8 cellular contexts compared by ENCODE assay signal in the genomic region with DNA sequence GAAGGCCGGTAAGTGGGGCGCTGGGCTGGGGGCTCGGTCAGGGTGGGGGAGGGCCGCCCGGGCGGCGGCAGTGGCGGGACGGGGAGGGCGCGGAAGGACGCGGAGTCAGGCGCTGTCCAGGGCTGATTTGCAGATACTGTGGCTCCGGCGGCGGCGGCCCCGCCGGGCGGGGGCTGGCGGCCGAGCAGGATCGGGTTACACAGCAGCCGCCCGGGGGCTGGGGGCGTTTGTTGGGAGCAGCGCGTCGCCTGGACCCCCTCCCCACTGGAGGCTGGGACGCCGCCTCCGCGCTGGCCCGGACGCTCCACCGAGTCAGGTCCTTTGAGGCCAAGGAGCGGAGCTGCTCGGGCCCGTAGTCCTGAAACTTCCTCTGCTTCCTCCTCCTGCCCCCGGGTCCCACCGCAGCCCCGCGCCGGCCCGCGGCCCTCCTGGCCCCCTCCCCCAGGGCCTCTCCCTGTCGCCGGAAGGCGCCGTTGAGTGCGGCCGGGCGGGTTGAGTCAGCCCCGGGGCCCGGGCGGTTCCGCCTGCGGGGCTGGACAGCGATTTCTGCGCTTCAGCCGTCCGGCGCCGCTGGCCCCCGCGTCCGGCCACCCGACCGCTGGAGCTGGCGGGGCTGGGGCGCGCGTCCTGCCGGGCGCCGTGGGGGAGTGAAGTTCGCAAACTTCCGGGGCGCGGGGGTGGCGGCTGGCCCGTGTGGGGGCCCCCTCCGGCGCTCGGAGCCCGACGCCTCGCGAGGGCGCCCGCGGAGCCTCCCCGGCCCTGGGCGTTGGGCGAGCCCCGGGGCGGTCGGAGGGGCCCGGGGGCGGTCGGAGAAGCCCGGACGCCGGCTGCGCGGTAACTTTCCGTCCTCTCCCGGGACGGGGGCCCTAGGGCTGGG. TPM values are rescaled to one million over a fixed set of nuclear protein-coding genes. Genes with fewer than 3 reads are reported as not detected.
A peak's percentile ranks its signal among the peaks of the same experiment; 100 is the strongest.
DNase-seq lines count a peak whose midpoint lies in the region; ATAC-seq, FAIRE-seq and TF ChIP-seq lines count a peak whose summit lies in the region.

No MANE protein-coding gene starts in this region.

- peak overlapping the region; percentile 7; the same call in 1 of the 2 replicates for H3K18ac ChIP-seq in IMR-90 (ENCODE audit: low read depth, low read length)

- peaks cover 9% of the 10 kb centered on the region for H3F3A ChIP-seq in DOHH2 (ENCODE audit: control insufficient read depth, insufficient read depth)

- H3K79me2 ChIP-seq in DOHH2 (ENCODE audit: control insufficient read depth, low read length) (peaks cover 49% of the 10 kb centered on the region), keratinocyte (ENCODE audit: control insufficient read depth, insufficient read depth, low read length) (peaks cover 45% of the 10 kb centered on the region)

- H3K9ac ChIP-seq in IMR-90 (ENCODE audit: low read depth, low read length) (peak overlapping the region; percentile 82), keratinocyte (ENCODE audit: control insufficient read depth, extremely low read depth, insufficient read depth, low read length) (peak overlapping the region; percentile 87)

- H2BK5ac ChIP-seq in IMR-90 (ENCODE audit: low read depth, low read length, poor library complexity, severe bottlenecking): peak overlapping the region; percentile 77

- CTCF ChIA-PET in IMR-90 (lab: Yijun Ruan, JAX): no interaction called here

- H2BK15ac ChIP-seq in IMR-90 (ENCODE audit: low read depth, low read length): no peak overlapping the region

- peak overlapping the region; percentile 18 to 68; a peak in 2 of 4 replicates for H4K8ac ChIP-seq in IMR-90 (ENCODE audit: low read depth in 2 of 2, low read length in 2 of 2)

- peak overlapping the region; percentile 48; the same call in 1 of the 2 replicates for H4K91ac ChIP-seq in IMR-90 (ENCODE audit: insufficient read depth, low read depth, low read length)

- no peak for FAIRE-seq in bronchial epithelial cell (lab: Jason Lieb, UNC)
- FAIRE-seq in keratinocyte (lab: Jason Lieb, UNC): no peak

- no peaks in the 10 kb centered on the region for H3K9me3 ChIP-seq in DOHH2 (ENCODE audit: control insufficient read depth, insufficient read depth, low read length)
- H3K9me3 ChIP-seq in IMR-90 (ENCODE audit: control insufficient read depth, insufficient read depth, low read length): no peaks in the 10 kb centered on the region
- H3K9me3 ChIP-seq in keratinocyte (ENCODE audit: control insufficient read depth, low read depth, low read length): no peaks in the 10 kb centered on the region

- TF ChIP-seq POLR2A in IMR-90 (IDR thresholded peaks at IDR 0.05; ENCODE audit: low read depth, low read length): peak; percentile 24; the same call in 1 of the 2 replicates

- H3K27me3 ChIP-seq in DOHH2 (ENCODE audit: control insufficient read depth, low read length) (peaks cover 6% of the 10 kb centered on the region; the same call in 1 of the 2 replicates), IMR-90 (ENCODE audit: control insufficient read depth, insufficient read depth, low read length) (peaks cover 9% of the 10 kb centered on the region), bronchial epithelial cell (ENCODE audit: control insufficient read depth, insufficient read depth, low read length) (no peaks in the 10 kb centered on the region), keratinocyte (ENCODE audit: control insufficient read depth, extremely low read depth, insufficient read depth, low read length) (peaks cover 5% of the 10 kb centered on the region)

- peak overlapping the region; percentile 93 for H3K4me3 ChIP-seq in DOHH2 (ENCODE audit: low read length)
- H3K4me3 ChIP-seq in IMR-90 (ENCODE audit: insufficient read depth, low read depth, low read length): peak overlapping the region; percentile 76
- H3K4me3 ChIP-seq in WI38 (ENCODE audit: low read depth, low read length): peak overlapping the region; percentile 88
- peak overlapping the region; percentile 89 for H3K4me3 ChIP-seq in bronchial epithelial cell (ENCODE audit: low read depth, low read length)
- peak overlapping the region; percentile 79 to 95 (median 88) for H3K4me3 ChIP-seq in keratinocyte (ENCODE audit: control insufficient read depth in 2 of 3, extremely low read depth in 1 of 3, insufficient read depth in 2 of 3, low read depth in 1 of 3, low read length in 3 of 3)

- H3K27ac ChIP-seq in DOHH2 (ENCODE audit: low read depth, low read length): peak overlapping the region; percentile 82
- peak overlapping the region; percentile 96 for H3K27ac ChIP-seq in IMR-90 (ENCODE audit: insufficient read depth, low read length)
- H3K27ac ChIP-seq in keratinocyte (ENCODE audit: control insufficient read depth, insufficient read depth, low read length): peak overlapping the region; percentile 81

- no peak overlapping the region; the same call in 1 of the 2 replicates for H2BK120ac ChIP-seq in IMR-90 (ENCODE audit: low read depth, low read length)

- TF ChIP-seq RAD21 in IMR-90 (IDR thresholded peaks at IDR 0.05; ENCODE audit: low read length): no peak

- TF ChIP-seq CTCF in DOHH2 (IDR thresholded peaks at IDR 0.05; ENCODE audit: low read depth, low read length, poor library complexity, severe bottlenecking) (no peak), IMR-90 (conservative IDR thresholded peaks at IDR 0.05; ENCODE audit: low read depth, low read length) (no peak; the same call in 1 of the 2 replicates), WI38 (IDR thresholded peaks at IDR 0.05; ENCODE audit: low read depth, low read length) (no peak), bronchial epithelial cell (IDR thresholded peaks at IDR 0.05; ENCODE audit: insufficient read depth, low read length, severe bottlenecking) (no peak), keratinocyte (optimal IDR thresholded peaks at IDR 0.05 in 1 of 3, IDR thresholded peaks at IDR 0.05 in 1 of 3, conservative IDR thresholded peaks at IDR 0.05 in 1 of 3; ENCODE audit: extremely low read depth in 1 of 3, insufficient read depth in 2 of 3, low read length in 3 of 3) (no peak)

- no peak overlapping the region for H2BK20ac ChIP-seq in IMR-90 (ENCODE audit: low read depth, low read length)

- H3K56ac ChIP-seq in IMR-90 (ENCODE audit: extremely low read depth, insufficient read depth, low read length): peak overlapping the region; percentile 87

- POLR2A ChIA-PET in IMR-90 (lab: Charles Lee; ENCODE audit: unreplicated experiment): interaction anchor here (0.6 kb wide), 1 partner anchor 1052 kb away, joined by 3 read pairs; no protein-coding TSS in a partner anchor

- peaks cover 33% of the 10 kb centered on the region for H3K36me3 ChIP-seq in DOHH2 (ENCODE audit: control insufficient read depth, low read length)
- H3K36me3 ChIP-seq in IMR-90 (ENCODE audit: control insufficient read depth, insufficient read depth, low read length): peaks cover 8% of the 10 kb centered on the region
- no peaks in the 10 kb centered on the region for H3K36me3 ChIP-seq in bronchial epithelial cell (ENCODE audit: control insufficient read depth, insufficient read depth, low read length)
- peaks cover 0 to 2% of the 10 kb centered on the region in 2 experiments for H3K36me3 ChIP-seq in keratinocyte (ENCODE audit: control insufficient read depth in 2 of 2, extremely low read depth in 1 of 2, insufficient read depth in 2 of 2, low read length in 2 of 2)

- H3K79me1 ChIP-seq in IMR-90 (ENCODE audit: low read depth in 1 of 2, low read length in 2 of 2): peaks cover 3 to 30% of the 10 kb centered on the region in 2 experiments; a peak in 3 of 4 replicates

- no TSS peak for BruUV-seq in IMR-90 (replicated peaks; lab: Mats Ljungman, UMichigan)

- peak overlapping the region; percentile 70 for H3K4me2 ChIP-seq in DOHH2 (ENCODE audit: low read length)
- peak overlapping the region; percentile 28 for H3K4me2 ChIP-seq in IMR-90 (ENCODE audit: low read depth, low read length)
- peak overlapping the region; percentile 86 for H3K4me2 ChIP-seq in keratinocyte (ENCODE audit: control insufficient read depth, extremely low read depth, insufficient read depth, low read depth, low read length)

- no peak overlapping the region for H2AK5ac ChIP-seq in IMR-90 (ENCODE audit: low read depth, low read length)

- H3K9me2 ChIP-seq in DOHH2 (replicated peaks; ENCODE audit: control insufficient read depth, low read length): no peaks in the 10 kb centered on the region

- H4K5ac ChIP-seq in IMR-90 (ENCODE audit: low read depth, low read length): no peak overlapping the region

- H3K4me1 ChIP-seq in DOHH2 (ENCODE audit: control insufficient read depth, low read length) (peaks cover 43% of the 10 kb centered on the region), IMR-90 (ENCODE audit: control insufficient read depth, insufficient read depth, low read length) (peaks cover 7% of the 10 kb centered on the region; the same call in 1 of the 2 replicates), keratinocyte (ENCODE audit: control insufficient read depth, extremely low read depth, insufficient read depth, low read length) (peaks cover 7% of the 10 kb centered on the region)

- peak overlapping the region; percentile 84 for H3K4ac ChIP-seq in IMR-90 (ENCODE audit: low read depth, low read length)

- peak overlapping the region; percentile 89 for H2AK9ac ChIP-seq in IMR-90 (replicated peaks; ENCODE audit: low read depth, low read length, poor library complexity)

- DNase-seq in IMR-90 (peak; percentile 68), bronchial epithelial cell (ENCODE audit: low read depth) (peak; percentile 22), keratinocyte (ENCODE audit: low read depth, low spot score) (no peak), NCI-H524 treated with DMSO at 0.1 percent for 48 hours (lab: John Stamatoyannopoulos, UW) (no peak)
- DNase-seq in stimulated activated CD4-positive, alpha-beta T cell treated with anti-CD3 and anti-CD28 coated beads, Interleukin-15, amount 100 ng/mL, for 24 hours: peak; percentile 80

- ATAC-seq in GM21619 (IDR thresholded peaks at IDR 0.05; ENCODE audit: unreplicated experiment) (peak; percentile 50), IMR-90 (ENCODE audit: low read depth) (peak; percentile 66)

- H3K14ac ChIP-seq in IMR-90 (replicated peaks; ENCODE audit: low read depth, low read length): peak overlapping the region; percentile 84

- peak overlapping the region; percentile 95 for H2AFZ ChIP-seq in IMR-90 (replicated peaks; ENCODE audit: low read length, poor library complexity)
- peak overlapping the region; percentile 88 for H2AFZ ChIP-seq in keratinocyte (ENCODE audit: control insufficient read depth, low read length)

- intact Hi-C loops in IMR-90 (cut with micrococcal nuclease): loop anchor here (2.0 kb wide), 2 partner anchors 50 to 68 kb away; a partner anchor contains a TSS

- in situ Hi-C loops in IMR-90 (cut with MboI; ENCODE audit: low sequenced_read_pairs): no loop called here

- 1% methylated on average over 34 of the region's 110 CpGs; no CpG with 5 or more reads in 1 of the 2 experiments for WGBS in IMR-90 (ENCODE audit: extremely low coverage in 2 of 2, insufficient read length in 1 of 2), 2 experiments

- dilution Hi-C loops in IMR-90 (cut with HindIII; ENCODE audit: low sequenced_read_pairs, unreplicated experiment) (no loop called here), keratinocyte (cut with MboI; ENCODE audit: extremely low pct_ligation_motif_present, low sequenced_read_pairs) (no loop called here)

- peaks cover 12% of the 10 kb centered on the region; the same call in 1 of the 2 replicates for H3K9me1 ChIP-seq in IMR-90 (ENCODE audit: insufficient read depth, low read length)
- H3K9me1 ChIP-seq in keratinocyte (ENCODE audit: control insufficient read depth, extremely low read depth, insufficient read depth, low read length): no peaks in the 10 kb centered on the region

- peaks cover 6% of the 10 kb centered on the region; the same call in 1 of the 2 replicates for H4K20me1 ChIP-seq in DOHH2 (ENCODE audit: control insufficient read depth, insufficient read depth, low read depth, low read length)
- H4K20me1 ChIP-seq in IMR-90 (ENCODE audit: insufficient read depth, low read length): peaks cover 31% of the 10 kb centered on the region
- no peaks in the 10 kb centered on the region for H4K20me1 ChIP-seq in keratinocyte (ENCODE audit: control insufficient read depth, extremely low read depth, insufficient read depth, low read length)

- peak overlapping the region; percentile 95 for H3K23ac ChIP-seq in IMR-90 (ENCODE audit: low read depth, low read length)

RNA-seq across cellular contexts. Expression of a gene that starts 0.7 kb away (rescaled TPM):
- 60.5 and 66.9 TPM in 2 replicates for total RNA-seq in IMR-90 (2012; rRNA removed)
- polyA plus RNA-seq in IMR-90 (2012; rRNA removed): 10.0 and 10.1 TPM in 2 replicates
- 2.7 and 2.8 TPM in 2 replicates for polyA plus RNA-seq in IMR-90 (2012; cell fraction: cytosol; rRNA removed)
- 2.1 and 8.6 TPM in 2 replicates for polyA plus RNA-seq in IMR-90 (2012; cell fraction: nucleus; rRNA removed; ENCODE audit: low replicate concordance)
- 17.6 and 21.6 TPM in 2 replicates for total RNA-seq in bronchial epithelial cell
- 16.3 to 28.2 TPM (median 22.6 TPM) in 3 replicates for polyA plus RNA-seq in keratinocyte
- 30.2 TPM for polyA plus RNA-seq in keratinocyte (2011; ENCODE audit: low read depth)
- polyA plus RNA-seq in keratinocyte (2011; cell fraction: cytosol; rRNA removed): 10.1 and 18.8 TPM in 2 replicates
- polyA plus RNA-seq in keratinocyte (2011; cell fraction: nucleus; rRNA removed): 20.0 and 24.7 TPM in 2 replicates
- polyA plus RNA-seq in keratinocyte (2012; ENCODE audit: low replicate concordance): 10.2 and 16.1 TPM in 2 replicates
- 26.2 to 74.2 TPM (median 55.4 TPM) in 3 replicates for polyA minus RNA-seq in keratinocyte
- 24.6 TPM for polyA minus RNA-seq in keratinocyte (2011; cell fraction: cytosol; rRNA and poly(A)+ RNA removed)
- polyA minus RNA-seq in keratinocyte (2011; cell fraction: nucleus; rRNA and poly(A)+ RNA removed): 30.0 and 52.0 TPM in 2 replicates

Comparison
In these comparisons a context has a peak if more than half of its experiments do, and no peak if none do; other contexts are left out.
1. H3K4me2 ChIP-seq: peak in every context shown above with its lines; median percentile 86 in keratinocyte; 70 in DOHH2; 28 in IMR-90.
2. DNase-seq: peak in IMR-90 (single experiment), bronchial epithelial cell (single experiment) and stimulated activated CD4-positive, alpha-beta T cell treated with anti-CD3 and anti-CD28 coated beads, Interleukin-15, amount 100 ng/mL, for 24 hours (single experiment); none in keratinocyte (single experiment) and NCI-H524 treated with DMSO at 0.1 percent for 48 hours (single experiment).
3. Peak in every context shown above with its lines, with median percentiles within 50 percentile points of each other: H3K27ac ChIP-seq and H3K4me3 ChIP-seq.